11 cellular contexts compared by ENCODE assay signal in genomic region chr4:147596976-147597375, GRCh38. TPM values are rescaled to one million over a fixed set of nuclear protein-coding genes. Genes with fewer than 3 reads are reported as not detected.
A peak's percentile ranks its signal among the peaks of the same experiment; 100 is the strongest.
DNase-seq lines count a peak whose midpoint lies in the region; ATAC-seq and TF ChIP-seq lines count a peak whose summit lies in the region.
"Had no signal": no experiment of that assay in that cellular context is flagged by ENCODE, and none has a peak within 500 bp of the region (broad histone marks: within the 10 kb centered on the region; RNA-seq: fewer than 3 reads in every experiment).

No MANE protein-coding gene starts in this region.

- intact Hi-C loops in gastrocnemius medialis (cut with DNase I; ENCODE audit: low total_unique reads), result loop anchor here (10.0 kb wide), 2 partner anchors 432 to 482 kb away; no protein-coding TSS in a partner anchor

- TF ChIP-seq POLR2A in gastrocnemius medialis (IDR thresholded peaks at IDR 0.05), result no peak

- ATAC-seq in gastrocnemius medialis (no peak), HG03097 (IDR thresholded peaks at IDR 0.05; ENCODE audit: low FRiP score, unreplicated experiment) (no peak)
- ATAC-seq: stimulated activated naive B cell treated with anti-CD40 and anti-IgM and Interleukin-4, amounts not matched to agents 10 μg/mL and 1 μg/mL and 100 μg/mL, for 72 hours had no signal

- TF ChIP-seq CTCF in choroid plexus epithelial cell (conservative IDR thresholded peaks at IDR 0.05; ENCODE audit: low read depth, low read length) (no peak), gastrocnemius medialis (IDR thresholded peaks at IDR 0.05 in 4 of 5, conservative IDR thresholded peaks at IDR 0.05 in 1 of 5) (no peak), GM13976 (IDR thresholded peaks at IDR 0.05; ENCODE audit: borderline replicate concordance, control extremely low read depth, extremely low read depth, insufficient read depth, missing control alignments) (no peak)

- in situ Hi-C loops in gastrocnemius medialis (cut with MboI; ENCODE audit: low sequenced_read_pairs in 4 of 4), result loop anchor here in 3 of 4 donors (25.0 kb wide), 3 partner anchors 435 to 585 kb away; no protein-coding TSS in a partner anchor
- in situ Hi-C loops in GM13976 (cut with MboI; ENCODE audit: low sequenced_read_pairs, unreplicated experiment), result loop anchor here (25.0 kb wide), 1 partner anchor 435 kb away; no protein-coding TSS in a partner anchor

- H3K27me3 ChIP-seq in gastrocnemius medialis, result no peaks in the 10 kb centered on the region
- H3K27me3 ChIP-seq: sigmoid colon had no signal

- no peaks in the 10 kb centered on the region for H3K36me3 ChIP-seq in gastrocnemius medialis
- H3K36me3 ChIP-seq: sigmoid colon had no signal

- DNase-seq in COLO829 (ENCODE audit: low spot score) (peak; percentile 50), NCI-H1105 treated with DMSO at 0.1 percent for 48 hours (lab: John Stamatoyannopoulos, UW) (peak; percentile 73), choroid plexus epithelial cell (ENCODE audit: low read depth) (peak; percentile 86), myocyte (ENCODE audit: low read depth) (peak; percentile 73), gastrocnemius medialis (no peak), GM13976 (ENCODE audit: low spot score) (no peak)
- DNase-seq in stimulated activated CD4-positive, alpha-beta T cell treated with anti-CD3 and anti-CD28 coated beads, Interleukin-15, amount 100 ng/mL, for 24 hours, result no peak
- DNase-seq: amygdala; sigmoid colon; stimulated activated naive B cell treated with anti-CD40 and anti-IgM and Interleukin-4, amounts not matched to agents 10 μg/mL and 1 μg/mL and 100 μg/mL, for 72 hours had no signal

- H3K9me3 ChIP-seq in gastrocnemius medialis, result no peaks in the 10 kb centered on the region
- H3K9me3 ChIP-seq: sigmoid colon had no signal

- H3K4me3 ChIP-seq in choroid plexus epithelial cell (ENCODE audit: low read depth, low read length), result no peak overlapping the region
- H3K4me3 ChIP-seq in gastrocnemius medialis, result no peak overlapping the region
- H3K4me3 ChIP-seq: sigmoid colon had no signal

- no peak overlapping the region for H3K27ac ChIP-seq in gastrocnemius medialis

- no peaks in the 10 kb centered on the region for H3K4me1 ChIP-seq in gastrocnemius medialis

RNA-seq across cellular contexts. Expression of gene TMEM184C, which starts 20.2 kb away (rescaled TPM):
- 35.4 and 36.1 TPM in 2 replicates for total RNA-seq in myocyte
- polyA plus RNA-seq in myocyte (2012), result 29.9 TPM
- 10 to 100 TPM; 15.6 to 30.9 (median 20.7) TPM for total RNA-seq in gastrocnemius medialis

Comparison
In these comparisons a context has a peak if more than half of its experiments do, and no peak if none do; other contexts are left out.
1. DNase-seq: peak in COLO829 (single experiment), NCI-H1105 treated with DMSO at 0.1 percent for 48 hours (single experiment), choroid plexus epithelial cell (single experiment) and myocyte (single experiment); none in stimulated activated CD4-positive, alpha-beta T cell treated with anti-CD3 and anti-CD28 coated beads, Interleukin-15, amount 100 ng/mL, for 24 hours (single experiment), gastrocnemius medialis (0 of 2) and GM13976 (single experiment).